Comparison of ENCODE assay signal across 9 cellular contexts in genomic region chr19:17775245-17775927, GRCh38. TPM values are rescaled to one million over a fixed set of nuclear protein-coding genes. Genes with fewer than 3 reads are reported as not detected.
A peak's percentile ranks its signal among the peaks of the same experiment; 100 is the strongest.
DNase-seq lines count a peak whose midpoint lies in the region; ATAC-seq and TF ChIP-seq lines count a peak whose summit lies in the region.
"Had no signal": no experiment of that assay in that cellular context is flagged by ENCODE, and none has a peak within 500 bp of the region (broad histone marks: within the 10 kb centered on the region; RNA-seq: fewer than 3 reads in every experiment).

No MANE protein-coding gene starts in this region.

- no peaks in the 10 kb centered on the region for H3K9me3 Mint-ChIP-seq in activated naive CD4-positive, alpha-beta T cell treated with anti-CD3 and anti-CD28 coated beads, Interleukin-2, amount 50 U/mL, for 72 hours
- H3K9me3 Mint-ChIP-seq: CD8-positive, alpha-beta memory T cell had no signal

- DNase-seq in NOMO-1 treated with DMSO at 0.1 percent for 48 hours (lab: John Stamatoyannopoulos, UW; ENCODE audit: unreplicated experiment) (peak; percentile 6), NOMO-1 treated with dmso at 0.1 percent for 144 hours (lab: John Stamatoyannopoulos, UW; ENCODE audit: unreplicated experiment) (no peak), NCI-H69 (lab: John Stamatoyannopoulos, UW) (peak; percentile 24), NCI-H2081 treated with DMSO at 0.1 percent for 48 hours (lab: John Stamatoyannopoulos, UW) (no peak), middle frontal gyrus (ENCODE audit: extremely low spot score, low spot score) (no peak)
- DNase-seq in activated naive CD4-positive, alpha-beta T cell treated with anti-CD3 and anti-CD28 coated beads, Interleukin-2, amount 50 U/mL, for 72 hours (ENCODE audit: low spot score in 2 of 2), result peak in 1 of 2 donors; percentile 57

- no peak overlapping the region for H3K27ac ChIP-seq in liver (ENCODE audit: low read depth in 1 of 2, low read length in 2 of 2)

- peaks cover 0 to 4% (median 0%) of the 10 kb centered on the region in 4 donors for H3K4me1 ChIP-seq in liver (ENCODE audit: control insufficient read depth in 4 of 4, insufficient read depth in 4 of 4, low read length in 3 of 4)

- no peaks in the 10 kb centered on the region for H3K36me3 ChIP-seq in liver (ENCODE audit: control insufficient read depth in 4 of 4, insufficient read depth in 3 of 4, low read depth in 1 of 4, low read length in 3 of 4)

- H3K4me3 ChIP-seq in liver (ENCODE audit: low read depth in 1 of 3, low read length in 3 of 3), result no peak overlapping the region

- TF ChIP-seq CTCF in liver (IDR thresholded peaks at IDR 0.05; ENCODE audit: low read depth, low read length, missing input control), result peak; percentile 39

- WGBS in liver, result 59% methylated on average over 16 of the region's 16 CpGs

- H3K36me3 Mint-ChIP-seq in activated naive CD4-positive, alpha-beta T cell treated with anti-CD3 and anti-CD28 coated beads, Interleukin-2, amount 50 U/mL, for 72 hours, result peaks cover 7 to 28% of the 10 kb centered on the region in 2 donors

- H3K9me3 ChIP-seq in liver (ENCODE audit: control insufficient read depth in 4 of 4, low read length in 3 of 4), result no peaks in the 10 kb centered on the region

- no peak for ATAC-seq in activated naive CD4-positive, alpha-beta T cell treated with anti-CD3 and anti-CD28 coated beads, Interleukin-2, amount 50 U/mL, for 72 hours
- no peak for ATAC-seq in GM18517 (IDR thresholded peaks at IDR 0.05; ENCODE audit: unreplicated experiment)

- H3K27ac Mint-ChIP-seq in activated naive CD4-positive, alpha-beta T cell treated with anti-CD3 and anti-CD28 coated beads, Interleukin-2, amount 50 U/mL, for 72 hours, result peak overlapping the region; percentile 33 to 93

- TF ChIP-seq RAD21 in liver (IDR thresholded peaks at IDR 0.05), result peak; percentile 47 to 63

- no peaks in the 10 kb centered on the region for H3K27me3 ChIP-seq in liver (ENCODE audit: control insufficient read depth in 4 of 4, insufficient read depth in 4 of 4, low read length in 3 of 4)

- no peak overlapping the region for H3K9ac ChIP-seq in liver (ENCODE audit: low read depth in 1 of 2, low read length in 2 of 2)

TF ChIP-seq in liver, 16 proteins besides CTCF, POLR2A, EP300 and RAD21:
- no peak for TF ChIP-seq HNF4A (conservative IDR thresholded peaks at IDR 0.05)
- no peak for TF ChIP-seq NR2F2 (IDR thresholded peaks at IDR 0.05)
- TF ChIP-seq FOXA1 (IDR thresholded peaks at IDR 0.05), result no peak
- TF ChIP-seq TAF1 (conservative IDR thresholded peaks at IDR 0.05), result no peak
- TF ChIP-seq, protein P1, sequence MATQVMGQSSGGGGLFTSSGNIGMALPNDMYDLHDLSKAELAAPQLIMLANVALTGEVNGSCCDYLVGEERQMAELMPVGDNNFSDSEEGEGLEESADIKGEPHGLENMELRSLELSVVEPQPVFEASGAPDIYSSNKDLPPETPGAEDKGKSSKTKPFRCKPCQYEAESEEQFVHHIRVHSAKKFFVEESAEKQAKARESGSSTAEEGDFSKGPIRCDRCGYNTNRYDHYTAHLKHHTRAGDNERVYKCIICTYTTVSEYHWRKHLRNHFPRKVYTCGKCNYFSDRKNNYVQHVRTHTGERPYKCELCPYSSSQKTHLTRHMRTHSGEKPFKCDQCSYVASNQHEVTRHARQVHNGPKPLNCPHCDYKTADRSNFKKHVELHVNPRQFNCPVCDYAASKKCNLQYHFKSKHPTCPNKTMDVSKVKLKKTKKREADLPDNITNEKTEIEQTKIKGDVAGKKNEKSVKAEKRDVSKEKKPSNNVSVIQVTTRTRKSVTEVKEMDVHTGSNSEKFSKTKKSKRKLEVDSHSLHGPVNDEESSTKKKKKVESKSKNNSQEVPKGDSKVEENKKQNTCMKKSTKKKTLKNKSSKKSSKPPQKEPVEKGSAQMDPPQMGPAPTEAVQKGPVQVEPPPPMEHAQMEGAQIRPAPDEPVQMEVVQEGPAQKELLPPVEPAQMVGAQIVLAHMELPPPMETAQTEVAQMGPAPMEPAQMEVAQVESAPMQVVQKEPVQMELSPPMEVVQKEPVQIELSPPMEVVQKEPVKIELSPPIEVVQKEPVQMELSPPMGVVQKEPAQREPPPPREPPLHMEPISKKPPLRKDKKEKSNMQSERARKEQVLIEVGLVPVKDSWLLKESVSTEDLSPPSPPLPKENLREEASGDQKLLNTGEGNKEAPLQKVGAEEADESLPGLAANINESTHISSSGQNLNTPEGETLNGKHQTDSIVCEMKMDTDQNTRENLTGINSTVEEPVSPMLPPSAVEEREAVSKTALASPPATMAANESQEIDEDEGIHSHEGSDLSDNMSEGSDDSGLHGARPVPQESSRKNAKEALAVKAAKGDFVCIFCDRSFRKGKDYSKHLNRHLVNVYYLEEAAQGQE (IDR thresholded peaks at IDR 0.05), result no peak
- no peak for TF ChIP-seq JUND (IDR thresholded peaks at IDR 0.05)
- TF ChIP-seq GABPA (IDR thresholded peaks at IDR 0.05 in 1 of 2, conservative IDR thresholded peaks at IDR 0.05 in 1 of 2), result no peak
- no peak for TF ChIP-seq ZBTB33 (IDR thresholded peaks at IDR 0.05)
- TF ChIP-seq YY1 (IDR thresholded peaks at IDR 0.05), result no peak

RNA-seq across cellular contexts. Expression of gene B3GNT3, which starts 19.6 kb away (rescaled TPM):
- total RNA-seq in activated naive CD4-positive, alpha-beta T cell treated with anti-CD3 and anti-CD28 coated beads, Interleukin-2, amount 50 U/mL, for 72 hours, result under 1 TPM; 0.30 to 0.41 TPM
- total RNA-seq in liver, result 1 to 10 TPM in 1 of 2 donors, under 1 TPM in 1; 0.14 to 1.0 TPM
- polyA plus RNA-seq in liver, result 1 to 10 TPM; 1.1 to 2.1 TPM
- total RNA-seq: CD8-positive, alpha-beta memory T cell had no signal
- polyA plus RNA-seq: CD8-positive, alpha-beta memory T cell had no signal

RNA-seq across cellular contexts. Expression of gene FCHO1, which starts 24.1 kb away (rescaled TPM):
- total RNA-seq in activated naive CD4-positive, alpha-beta T cell treated with anti-CD3 and anti-CD28 coated beads, Interleukin-2, amount 50 U/mL, for 72 hours, result 10 to 100 TPM; 62.0 to 81.4 TPM
- total RNA-seq in liver, result 1 to 10 TPM; 2.1 to 2.8 TPM
- 1 to 10 TPM in 1 of 2 donors, under 1 TPM in 1; 0.69 to 1.3 TPM for polyA plus RNA-seq in liver

RNA-seq across cellular contexts. Expression of gene INSL3, which starts 45.9 kb away (rescaled TPM):
- 10 to 100 TPM in 1 of 2 donors, 1 to 10 TPM in 1; 6.3 to 10.5 TPM for total RNA-seq in activated naive CD4-positive, alpha-beta T cell treated with anti-CD3 and anti-CD28 coated beads, Interleukin-2, amount 50 U/mL, for 72 hours
- total RNA-seq in liver, result not detected
- under 1 TPM in 1 of 2 donors, not detected in 1; 0.22 TPM for polyA plus RNA-seq in liver

RNA-seq across cellular contexts. Expression of gene MAP1S, which starts 56.1 kb away (rescaled TPM):
- 10 to 100 TPM; 57.8 to 65.8 TPM for total RNA-seq in activated naive CD4-positive, alpha-beta T cell treated with anti-CD3 and anti-CD28 coated beads, Interleukin-2, amount 50 U/mL, for 72 hours
- 10 to 100 TPM in 1 of 2 donors, 1 to 10 TPM in 1; 8.2 to 20.3 TPM for total RNA-seq in liver
- 10 to 100 TPM in 1 of 2 donors, 1 to 10 TPM in 1; 8.2 to 12.9 TPM for polyA plus RNA-seq in liver

Comparison
In these comparisons a context has a peak if more than half of its experiments do, and no peak if none do; other contexts are left out.
1. DNase-seq: peak in NOMO-1 treated with DMSO at 0.1 percent for 48 hours (single experiment) and NCI-H69 (single experiment); none in NOMO-1 treated with dmso at 0.1 percent for 144 hours (single experiment), NCI-H2081 treated with DMSO at 0.1 percent for 48 hours (single experiment) and middle frontal gyrus (single experiment).
2. RNA of gene FCHO1, which starts 24.1 kb away (total RNA-seq): 62.0 to 81.4 TPM in activated naive CD4-positive, alpha-beta T cell treated with anti-CD3 and anti-CD28 coated beads, Interleukin-2, amount 50 U/mL, for 72 hours; 2.1 to 2.8 TPM in liver; every median in the first group is over 10 times any median in the second.
3. RNA of gene INSL3, which starts 45.9 kb away (total RNA-seq): 6.3 to 10.5 TPM in activated naive CD4-positive, alpha-beta T cell treated with anti-CD3 and anti-CD28 coated beads, Interleukin-2, amount 50 U/mL, for 72 hours; not detected in liver; every median in the first group is over 4 times any median in the second.